29 cellular contexts compared by ENCODE assay signal in genomic region chr10:17043586-17043985, GRCh38.
"Had no signal": no experiment of that assay in that cellular context is flagged by ENCODE, and none has a peak within 500 bp of the region (broad histone marks: within the 10 kb centered on the region; RNA-seq: fewer than 3 reads in every experiment).

No MANE protein-coding gene starts in this region.

- H3K27me3 Mint-ChIP-seq: memory B cell; naive B cell; progenitor cell of endocrine pancreas; stimulated activated naive CD8-positive, alpha-beta T cell treated with anti-CD3 and anti-CD28 coated beads, Interleukin-15, amount 100 ng/mL, for 72 hours had no signal

- H3K79me2 ChIP-seq: parathyroid adenoma had no signal

- H3K4me1 ChIP-seq: esophagus squamous epithelium, gastrocnemius medialis, neural progenitor cell, parathyroid adenoma, right lobe of liver, transverse colon, upper lobe of right lung, uterus had no signal

- H3K4me3 ChIP-seq: dorsolateral prefrontal cortex, esophagus squamous epithelium, gastrocnemius medialis, lung, mucosa of descending colon, neural progenitor cell, right lobe of liver, suprapubic skin, transverse colon, upper lobe of right lung, uterus had no signal

- H3K36me3 ChIP-seq: esophagus squamous epithelium, gastrocnemius medialis, neural progenitor cell, right lobe of liver, suprapubic skin, transverse colon, upper lobe of right lung, uterus had no signal

- H3K9me3 Mint-ChIP-seq: endodermal cell, memory B cell, mesothelial cell of epicardium, naive B cell, nephron had no signal

- H3K27ac ChIP-seq: dorsolateral prefrontal cortex, esophagus squamous epithelium, gastrocnemius medialis, neural progenitor cell, parathyroid adenoma, right lobe of liver, suprapubic skin, transverse colon, upper lobe of right lung, uterus had no signal

- ATAC-seq: gastrocnemius medialis; left lobe of liver; mucosa of descending colon; right lobe of liver; stimulated activated naive CD8-positive, alpha-beta T cell treated with anti-CD3 and anti-CD28 coated beads, Interleukin-15, amount 100 ng/mL, for 72 hours; upper lobe of right lung had no signal

- H3K4me1 Mint-ChIP-seq: memory B cell, naive B cell, nephron had no signal

- H3K36me3 Mint-ChIP-seq: memory B cell, mesothelial cell of epicardium had no signal

- DNase-seq: dorsolateral prefrontal cortex; effector CD4-positive, alpha-beta T cell; endodermal cell; esophagus squamous epithelium; gastrocnemius medialis; head of caudate nucleus; mucosa of descending colon; naive B cell; right lobe of liver; small intestine; stimulated activated CD4-positive, alpha-beta T cell treated with anti-CD3 and anti-CD28 coated beads, Interleukin-12 subunit alpha, Interleukin-12 subunit beta, amount 100 ng/mL, for 4 hours; stimulated activated CD4-positive, alpha-beta T cell treated with anti-CD3 and anti-CD28 coated beads, Interleukin-1b, Interleukin-23, amount 100 ng/mL, for 48 hours; stimulated activated CD4-positive, alpha-beta T cell treated with anti-CD3 and anti-CD28 coated beads, Interleukin-4, amount 100 ng/mL, for 1 hour; stimulated activated CD8-positive, alpha-beta memory T cell treated with anti-CD3 and anti-CD28 coated beads, Interleukin-4, amount 100 ng/mL, for 48 hours; stimulated activated naive CD4-positive, alpha-beta T cell; stimulated activated naive CD8-positive, alpha-beta T cell treated with anti-CD3 and anti-CD28 coated beads, Interleukin-15, amount 100 ng/mL, for 72 hours; transverse colon; upper lobe of right lung; uterus had no signal

- H2AFZ ChIP-seq: neural progenitor cell, parathyroid adenoma had no signal

- H3K27me3 ChIP-seq: dorsolateral prefrontal cortex, esophagus squamous epithelium, gastrocnemius medialis, neural progenitor cell, right lobe of liver, suprapubic skin, transverse colon, upper lobe of right lung, uterus had no signal

- H3K9me3 ChIP-seq: esophagus squamous epithelium, gastrocnemius medialis, mucosa of descending colon, right lobe of liver, suprapubic skin, transverse colon, upper lobe of right lung, uterus had no signal

- FAIRE-seq: keratinocyte had no signal

- H3K27ac Mint-ChIP-seq: endodermal cell; memory B cell; mesothelial cell of epicardium; naive B cell; nephron; neural progenitor cell; progenitor cell of endocrine pancreas; stimulated activated naive CD8-positive, alpha-beta T cell treated with anti-CD3 and anti-CD28 coated beads, Interleukin-15, amount 100 ng/mL, for 72 hours had no signal

- H3K9ac ChIP-seq: neural progenitor cell, parathyroid adenoma had no signal

- H3K4me2 ChIP-seq: neural progenitor cell had no signal

- H3K4me3 Mint-ChIP-seq: endodermal cell; memory B cell; mesothelial cell of epicardium; naive B cell; nephron; neural progenitor cell; stimulated activated naive CD8-positive, alpha-beta T cell treated with anti-CD3 and anti-CD28 coated beads, Interleukin-15, amount 100 ng/mL, for 72 hours had no signal
